ENCODE assay signal across 25 cellular contexts in the genomic region with DNA sequence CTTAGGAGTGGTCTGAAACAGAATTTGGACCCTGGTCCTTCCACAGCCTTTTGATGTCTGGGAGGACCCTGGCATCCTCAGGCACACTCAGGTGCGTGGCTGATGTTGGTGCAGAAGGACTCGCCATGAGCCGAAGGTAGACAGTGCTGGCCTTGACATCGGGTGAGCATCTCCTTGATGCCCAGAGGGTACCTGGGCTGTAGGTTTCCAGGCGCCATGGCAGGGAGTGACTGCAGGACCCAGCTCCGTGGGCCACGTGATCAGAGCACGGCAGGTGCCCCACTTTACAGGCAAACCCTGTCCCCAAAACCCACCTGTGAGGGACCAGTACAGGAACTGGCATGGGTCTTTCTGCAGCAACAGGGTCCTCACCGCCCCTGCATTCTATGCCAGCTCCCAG.
"Had no signal": no experiment of that assay in that cellular context is flagged by ENCODE, and none has a peak within 500 bp of the region (broad histone marks: within the 10 kb centered on the region; RNA-seq: fewer than 3 reads in every experiment).

No MANE protein-coding gene starts in this region.

- H3K27ac ChIP-seq: adrenal gland, body of pancreas, colonic mucosa, epithelial cell of prostate, esophagus squamous epithelium, gastroesophageal sphincter had no signal

- H3K36me3 ChIP-seq: adrenal gland, colonic mucosa, esophagus squamous epithelium, gastroesophageal sphincter had no signal

- H3K9me3 ChIP-seq: adrenal gland, body of pancreas, colonic mucosa, gastroesophageal sphincter had no signal

- FAIRE-seq: endometrium, endothelial cell of umbilical vein had no signal

- H3K27me3 ChIP-seq: body of pancreas, colonic mucosa had no signal

- DNase-seq: activated CD4-positive, alpha-beta memory T cell treated with anti-CD3 and anti-CD28 coated beads for 36 hours; activated CD4-positive, alpha-beta T cell treated with anti-CD3 and anti-CD28 coated beads for 36 hours; activated CD4-positive, alpha-beta T cell treated with anti-CD3 and anti-CD28 coated beads, Interleukin-2, amount 10 ng/mL, durations not matched to agents 24 days and 14 days; activated CD4-positive, CD25-positive, alpha-beta regulatory T cell; activated CD4-positive, CD25-positive, alpha-beta regulatory T cell treated with anti-CD3 and anti-CD28 coated beads, Interleukin-2, amount 50 U/mL, for 72 hours; activated CD8-positive, alpha-beta memory T cell treated with anti-CD3 and anti-CD28 coated beads, Interleukin-2, amount 10 ng/mL, durations not matched to agents 7 days and 5 days; activated CD8-positive, alpha-beta memory T cell treated with anti-CD3 and anti-CD28 coated beads, Interleukin-2, amount 50 U/mL, for 4 hours; activated CD8-positive, alpha-beta T cell treated with anti-CD3 and anti-CD28 coated beads, Interleukin-2, amount 10 ng/mL, durations not matched to agents 7 days and 5 days; activated effector memory CD4-positive, alpha-beta T cell treated with anti-CD3 and anti-CD28 coated beads, Interleukin-2, amount 50 U/mL, for 16 hours; activated naive CD4-positive, alpha-beta T cell treated with anti-CD3 and anti-CD28 coated beads for 36 hours; activated naive CD8-positive, alpha-beta T cell treated with anti-CD3 and anti-CD28 coated beads for 36 hours; activated naive CD8-positive, alpha-beta T cell treated with anti-CD3 and anti-CD28 coated beads, Interleukin-2, amount 50 U/mL, for 24 hours; activated T-cell treated with anti-CD3 and anti-CD28 coated beads, Interleukin-2, amount 50 U/mL, for 1 hour; activated T-cell treated with anti-CD3 and anti-CD28 coated beads, Interleukin-2, amount 50 U/mL, for 48 hours; adrenal gland; body of pancreas; colonic mucosa; effector CD8-positive, alpha-beta T cell; esophagus squamous epithelium; foreskin melanocyte; T-helper 2 cell had no signal

- H3K4me3 ChIP-seq: adrenal gland, body of pancreas, colonic mucosa, esophagus squamous epithelium, gastroesophageal sphincter had no signal

- H3K4me1 ChIP-seq: adrenal gland, colonic mucosa, gastroesophageal sphincter had no signal
